Comparison of ENCODE assay signal across 8 cellular contexts in the genomic region with DNA sequence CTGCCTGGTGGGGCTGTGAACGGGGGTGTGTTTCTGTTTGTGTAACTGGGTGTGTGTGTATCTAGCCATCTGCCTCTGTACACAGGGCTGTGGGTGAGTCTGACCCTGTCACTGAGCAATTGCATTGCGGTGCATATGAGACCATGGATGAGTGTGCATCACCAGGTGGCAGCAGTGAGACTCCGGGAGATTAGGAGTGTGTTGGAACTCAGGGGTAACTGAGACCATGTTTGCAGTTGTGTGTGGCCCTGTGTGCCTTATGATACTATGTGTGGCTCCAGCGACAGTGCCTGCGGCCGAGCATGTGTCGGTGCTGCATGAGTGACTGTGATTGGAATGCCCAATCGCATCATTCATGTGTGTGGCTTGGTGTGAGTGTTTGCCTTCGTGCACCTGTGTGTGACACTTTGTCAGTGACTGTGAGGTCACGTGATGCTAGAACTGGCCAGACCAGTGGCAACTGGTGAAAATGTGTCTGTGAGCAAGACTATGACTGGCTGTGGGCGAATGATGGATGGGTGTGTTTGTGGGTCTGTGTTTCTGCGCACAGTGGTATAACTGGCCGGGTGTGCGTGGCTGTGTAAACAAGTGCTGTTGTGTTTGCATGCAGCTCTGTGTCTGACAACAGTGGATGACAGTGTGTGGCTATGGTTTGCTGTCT. TPM values are rescaled to one million over a fixed set of nuclear protein-coding genes. Genes with fewer than 3 reads are reported as not detected.
A peak's percentile ranks its signal among the peaks of the same experiment; 100 is the strongest.
DNase-seq lines count a peak whose midpoint lies in the region; ATAC-seq and TF ChIP-seq lines count a peak whose summit lies in the region.

No MANE protein-coding gene starts in this region.

- DNase-seq in EH (ENCODE audit: low read depth) (peak; percentile 69), HCEC 1CT (peak; percentile 36), NCI-H226 (peak; percentile 42), epithelial cell of prostate (ENCODE audit: low read depth, low spot score) (peak; percentile 60), mucosa of descending colon (peak; percentile 86 to 98 (median 91)), superior temporal gyrus (ENCODE audit: extremely low spot score) (peak; percentile 94)
- DNase-seq in activated CD8-positive, alpha-beta T cell treated with anti-CD3 and anti-CD28 coated beads, Interleukin-2, amount 10 ng/mL, durations not matched to agents 7 days and 5 days = peak; percentile 68

- peaks cover 23% of the 10 kb centered on the region for H3K36me3 Mint-ChIP-seq in activated CD8-positive, alpha-beta T cell treated with anti-CD3 and anti-CD28 coated beads, Interleukin-2, amount 10 ng/mL, durations not matched to agents 7 days and 5 days (ENCODE audit: low read depth)

- H3K9me3 ChIP-seq in mucosa of descending colon = no peaks in the 10 kb centered on the region

- H3K4me3 ChIP-seq in mucosa of descending colon = no peak overlapping the region

- no peaks in the 10 kb centered on the region for H3K9me3 Mint-ChIP-seq in activated CD8-positive, alpha-beta T cell treated with anti-CD3 and anti-CD28 coated beads, Interleukin-2, amount 10 ng/mL, durations not matched to agents 7 days and 5 days (ENCODE audit: insufficient read depth)

- no peaks in the 10 kb centered on the region for H3K27me3 Mint-ChIP-seq in activated CD8-positive, alpha-beta T cell treated with anti-CD3 and anti-CD28 coated beads, Interleukin-2, amount 10 ng/mL, durations not matched to agents 7 days and 5 days (ENCODE audit: low read depth)

- POLR2A ChIA-PET in activated CD8-positive, alpha-beta T cell treated with anti-CD3 and anti-CD28 coated beads, Interleukin-2, amount 10 ng/mL, durations not matched to agents 7 days and 5 days (lab: Charles Lee) = no interaction called here

- CTCF ChIA-PET in activated CD8-positive, alpha-beta T cell treated with anti-CD3 and anti-CD28 coated beads, Interleukin-2, amount 10 ng/mL, durations not matched to agents 7 days and 5 days (lab: Charles Lee) = interaction anchor here (0.6 to 3.1 kb wide), 12 partner anchors 8 to 213 kb away, joined by 3 to 36 read pairs (median 4); a partner anchor contains a TSS

- H3K4me1 Mint-ChIP-seq in activated CD8-positive, alpha-beta T cell treated with anti-CD3 and anti-CD28 coated beads, Interleukin-2, amount 10 ng/mL, durations not matched to agents 7 days and 5 days (ENCODE audit: low read depth) = peaks cover 9% of the 10 kb centered on the region

- peak overlapping the region; percentile 28 for H3K27ac ChIP-seq in epithelial cell of prostate

- peak overlapping the region; percentile 62 for H3K27ac Mint-ChIP-seq in activated CD8-positive, alpha-beta T cell treated with anti-CD3 and anti-CD28 coated beads, Interleukin-2, amount 10 ng/mL, durations not matched to agents 7 days and 5 days

- ATAC-seq in activated CD8-positive, alpha-beta T cell treated with anti-CD3 and anti-CD28 coated beads, Interleukin-2, amount 10 ng/mL, durations not matched to agents 7 days and 5 days = peak; percentile 61
- peak; percentile 84 for ATAC-seq in mucosa of descending colon
- no peak for ATAC-seq in HG02973 (IDR thresholded peaks at IDR 0.05; ENCODE audit: unreplicated experiment)

- H3K36me3 ChIP-seq in mucosa of descending colon (ENCODE audit: low read depth) = no peaks in the 10 kb centered on the region

- intact Hi-C loops in mucosa of descending colon (cut with DNase I, micrococcal nuclease) = no loop called here

- H3K4me1 ChIP-seq in mucosa of descending colon (ENCODE audit: low read depth) = peaks cover 30% of the 10 kb centered on the region

- peak; percentile 77 for TF ChIP-seq CTCF in mucosa of descending colon (IDR thresholded peaks at IDR 0.05)

- H3K4me3 Mint-ChIP-seq in activated CD8-positive, alpha-beta T cell treated with anti-CD3 and anti-CD28 coated beads, Interleukin-2, amount 10 ng/mL, durations not matched to agents 7 days and 5 days = no peak overlapping the region

RNA-seq across cellular contexts. Expression of a gene that starts 14.0 kb away (rescaled TPM):
- 10 to 100 TPM; 14.6 to 15.1 TPM for total RNA-seq in activated CD8-positive, alpha-beta T cell treated with anti-CD3 and anti-CD28 coated beads, Interleukin-2, amount 10 ng/mL, durations not matched to agents 7 days and 5 days
- 100 to 1,000 TPM in 2 of 3 donors, 10 to 100 TPM in 1; 69.7 to 197 (median 150) TPM for total RNA-seq in mucosa of descending colon

RNA-seq across cellular contexts. Expression of a gene that starts 24.9 kb away (rescaled TPM):
- total RNA-seq in activated CD8-positive, alpha-beta T cell treated with anti-CD3 and anti-CD28 coated beads, Interleukin-2, amount 10 ng/mL, durations not matched to agents 7 days and 5 days = 10 to 100 TPM in 1 of 2 experiments, 1 to 10 TPM in 1; 9.7 to 10.1 TPM
- 100 to 1,000 TPM in 1 of 3 donors, 10 to 100 TPM in 2; 38.2 to 113 (median 66.5) TPM for total RNA-seq in mucosa of descending colon

RNA-seq across cellular contexts. Expression of a gene that starts 34.5 kb away (rescaled TPM):
- under 1 TPM; 0.26 to 0.60 TPM for total RNA-seq in activated CD8-positive, alpha-beta T cell treated with anti-CD3 and anti-CD28 coated beads, Interleukin-2, amount 10 ng/mL, durations not matched to agents 7 days and 5 days
- 1 to 10 TPM in 2 of 3 donors, under 1 TPM in 1; 0.73 to 1.7 (median 1.5) TPM for total RNA-seq in mucosa of descending colon

Comparison
In these comparisons a context has a peak if more than half of its experiments do, and no peak if none do; other contexts are left out.
1. DNase-seq: peak in every context shown above with its lines; median percentile 94 in superior temporal gyrus; 91 in mucosa of descending colon; 69 in EH; 68 in activated CD8-positive, alpha-beta T cell treated with anti-CD3 and anti-CD28 coated beads, Interleukin-2, amount 10 ng/mL, durations not matched to agents 7 days and 5 days; 60 in epithelial cell of prostate; 42 in NCI-H226; 36 in HCEC 1CT.
2. RNA of a gene that starts 14.0 kb away (total RNA-seq): 69.7 to 197 TPM in mucosa of descending colon; 14.6 to 15.1 TPM in activated CD8-positive, alpha-beta T cell treated with anti-CD3 and anti-CD28 coated beads, Interleukin-2, amount 10 ng/mL, durations not matched to agents 7 days and 5 days; every median in the first group is over 4 times any median in the second.